Comparison of ENCODE assay signal across 22 cellular contexts in the genomic region with DNA sequence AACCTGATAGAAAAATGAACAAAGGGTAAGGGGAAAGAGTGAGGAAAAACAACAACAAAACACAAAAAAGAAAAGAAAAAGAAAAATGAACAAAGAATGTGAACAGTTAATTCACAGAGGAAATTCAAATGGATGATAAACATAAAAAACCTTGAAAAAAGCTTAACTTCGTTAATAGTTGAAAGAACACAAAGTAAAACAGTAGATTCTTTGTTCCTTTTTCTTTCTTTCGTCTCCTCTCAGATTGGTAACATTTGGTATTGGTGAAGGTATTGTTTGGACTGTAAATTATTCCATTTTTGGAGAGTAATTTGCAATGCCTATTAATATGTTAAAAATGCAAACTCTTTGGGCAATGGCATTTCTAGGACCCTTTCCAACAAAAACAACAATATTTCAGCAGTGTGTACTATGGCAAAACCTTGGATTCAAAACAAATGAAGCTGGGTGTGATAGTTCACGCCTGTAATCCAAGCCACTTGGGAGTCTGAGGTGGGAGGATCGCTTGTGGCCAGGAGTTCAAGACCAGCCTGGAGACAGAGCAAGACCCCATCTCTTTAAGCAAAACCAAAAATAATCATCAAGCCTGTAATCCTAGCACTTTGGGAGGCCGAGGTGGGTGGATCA. TPM values are rescaled to one million over a fixed set of nuclear protein-coding genes. Genes with fewer than 3 reads are reported as not detected.
DNase-seq lines count a peak whose midpoint lies in the region; ATAC-seq and TF ChIP-seq lines count a peak whose summit lies in the region.
"Had no signal": no experiment of that assay in that cellular context is flagged by ENCODE, and none has a peak within 500 bp of the region (broad histone marks: within the 10 kb centered on the region; RNA-seq: fewer than 3 reads in every experiment).

No MANE protein-coding gene starts in this region.

- DNase-seq in GM23338 (ENCODE audit: low spot score) (no peak), astrocyte of the spinal cord (ENCODE audit: low read depth, low spot score) (peak; percentile 59), fibroblast of the conjunctiva (ENCODE audit: low read depth) (peak; percentile 76), tibial nerve (ENCODE audit: low spot score in 2 of 2) (no peak), NAMALWA (ENCODE audit: low spot score) (no peak)
- DNase-seq in activated CD4-positive, alpha-beta T cell treated with anti-CD3 and anti-CD28 coated beads, Interleukin-2, amount 10 ng/mL, durations not matched to agents 7 days and 5 days, result no peak
- DNase-seq: activated CD4-positive, alpha-beta memory T cell treated with anti-CD3 and anti-CD28 coated beads for 36 hours; activated naive CD8-positive, alpha-beta T cell treated with anti-CD3 and anti-CD28 coated beads for 36 hours; DMS53; endodermal cell; glutamatergic neuron; Kasumi-1; naive thymus-derived CD4-positive, alpha-beta T cell; NCI-H187; NCI-H510A treated with DMSO at 0.1 percent for 48 hours; T-cell; tibial artery had no signal

- H3K36me3 Mint-ChIP-seq in GM23338 (ENCODE audit: low read depth), result no peaks in the 10 kb centered on the region
- no peaks in the 10 kb centered on the region for H3K36me3 Mint-ChIP-seq in activated CD4-positive, alpha-beta T cell treated with anti-CD3 and anti-CD28 coated beads, Interleukin-2, amount 10 ng/mL, durations not matched to agents 7 days and 5 days (ENCODE audit: low read depth)
- H3K36me3 Mint-ChIP-seq: activated CD4-positive, alpha-beta memory T cell treated with anti-CD3 and anti-CD28 coated beads for 36 hours; activated naive CD8-positive, alpha-beta T cell treated with anti-CD3 and anti-CD28 coated beads for 36 hours; naive thymus-derived CD4-positive, alpha-beta T cell; T-cell had no signal

- no peaks in the 10 kb centered on the region for H3K9me2 ChIP-seq in GM23338 (ENCODE audit: insufficient read depth)

- ATAC-seq in GM23338 (no peak), HG03175 (IDR thresholded peaks at IDR 0.05; ENCODE audit: unreplicated experiment) (no peak)
- ATAC-seq: naive thymus-derived CD4-positive, alpha-beta T cell; T-cell had no signal

- no peak for TF ChIP-seq CTCF in GM23338 (conservative IDR thresholded peaks at IDR 0.05; ENCODE audit: low read depth in 2 of 2)
- TF ChIP-seq CTCF in astrocyte of the spinal cord (IDR thresholded peaks at IDR 0.05; ENCODE audit: low read depth, low read length), result no peak
- TF ChIP-seq CTCF in tibial nerve (IDR thresholded peaks at IDR 0.05), result no peak

- H3K4me3 ChIP-seq in GM23338 (no peak overlapping the region), astrocyte of the spinal cord (ENCODE audit: low read depth, low read length) (no peak overlapping the region), skeletal muscle satellite cell (ENCODE audit: low read length) (no peak overlapping the region), tibial nerve (no peak overlapping the region)
- H3K4me3 ChIP-seq: BLaER1 treated with 17β-estradiol and CSF1 and Interleukin-3, amounts not matched to agents 10 nM and 100 nM; lung; tibial artery had no signal

- H3K4me2 ChIP-seq in GM23338 (no peak overlapping the region), skeletal muscle satellite cell (ENCODE audit: low read length) (peak overlapping the region; percentile 9)
- H3K4me2 ChIP-seq: BLaER1 treated with 17β-estradiol and CSF1 and Interleukin-3, amounts not matched to agents 10 nM and 100 nM had no signal

- H3K27me3 ChIP-seq in GM23338 (ENCODE audit: insufficient read depth), result no peaks in the 10 kb centered on the region
- no peaks in the 10 kb centered on the region for H3K27me3 ChIP-seq in skeletal muscle satellite cell (ENCODE audit: control insufficient read depth, insufficient read depth, low read length)
- H3K27me3 ChIP-seq in tibial nerve, result no peaks in the 10 kb centered on the region
- H3K27me3 ChIP-seq: tibial artery had no signal

- TF ChIP-seq POLR2A in tibial nerve (IDR thresholded peaks at IDR 0.05), result no peak

- no peak overlapping the region for H3K9ac ChIP-seq in skeletal muscle satellite cell (ENCODE audit: low read depth, low read length)
- H3K9ac ChIP-seq: BLaER1 treated with 17β-estradiol and CSF1 and Interleukin-3, amounts not matched to agents 10 nM and 100 nM had no signal

- H3K4me1 ChIP-seq in GM23338 (ENCODE audit: insufficient read depth), result peaks cover 10% of the 10 kb centered on the region; the same call in 1 of the 2 replicates
- peaks cover 24% of the 10 kb centered on the region for H3K4me1 ChIP-seq in skeletal muscle satellite cell (ENCODE audit: control insufficient read depth, insufficient read depth, low read length)
- peaks cover 0 to 31% (median 15%) of the 10 kb centered on the region in 4 donors for H3K4me1 ChIP-seq in tibial nerve

- H3K9me3 Mint-ChIP-seq in GM23338, result no peaks in the 10 kb centered on the region
- H3K9me3 Mint-ChIP-seq in activated CD4-positive, alpha-beta T cell treated with anti-CD3 and anti-CD28 coated beads, Interleukin-2, amount 10 ng/mL, durations not matched to agents 7 days and 5 days, result no peaks in the 10 kb centered on the region
- H3K9me3 Mint-ChIP-seq: activated CD4-positive, alpha-beta memory T cell treated with anti-CD3 and anti-CD28 coated beads for 36 hours; activated naive CD8-positive, alpha-beta T cell treated with anti-CD3 and anti-CD28 coated beads for 36 hours; endodermal cell; naive thymus-derived CD4-positive, alpha-beta T cell; T-cell had no signal

- H3K9me3 ChIP-seq in skeletal muscle satellite cell (replicated peaks; ENCODE audit: low read length), result no peaks in the 10 kb centered on the region
- no peaks in the 10 kb centered on the region for H3K9me3 ChIP-seq in tibial nerve
- H3K9me3 ChIP-seq: BLaER1 treated with 17β-estradiol and CSF1 and Interleukin-3, amounts not matched to agents 10 nM and 100 nM; tibial artery had no signal

- in situ Hi-C loops in astrocyte of the spinal cord (cut with HindIII; ENCODE audit: low sequenced_read_pairs), result no loop called here

- peaks cover 14% of the 10 kb centered on the region for H3K27me3 Mint-ChIP-seq in GM23338 (ENCODE audit: insufficient read depth, low read depth, poor library complexity)
- H3K27me3 Mint-ChIP-seq in activated CD4-positive, alpha-beta T cell treated with anti-CD3 and anti-CD28 coated beads, Interleukin-2, amount 10 ng/mL, durations not matched to agents 7 days and 5 days, result peaks cover 39% of the 10 kb centered on the region

- TF ChIP-seq EP300 in tibial nerve (IDR thresholded peaks at IDR 0.05), result no peak

- CTCF ChIA-PET in activated CD4-positive, alpha-beta T cell treated with anti-CD3 and anti-CD28 coated beads, Interleukin-2, amount 10 ng/mL, durations not matched to agents 7 days and 5 days (lab: Charles Lee), result interaction anchor here (0.6 kb wide), 1 partner anchor 1605 kb away, joined by 3 read pairs; no protein-coding TSS in a partner anchor

- peaks cover 12% of the 10 kb centered on the region; the same call in 2 of the 3 replicates for H3K4me1 Mint-ChIP-seq in GM23338
- peaks cover 9% of the 10 kb centered on the region for H3K4me1 Mint-ChIP-seq in activated CD4-positive, alpha-beta T cell treated with anti-CD3 and anti-CD28 coated beads, Interleukin-2, amount 10 ng/mL, durations not matched to agents 7 days and 5 days

- H3K36me3 ChIP-seq in GM23338 (ENCODE audit: insufficient read depth) (no peaks in the 10 kb centered on the region), skeletal muscle satellite cell (ENCODE audit: insufficient read depth, low read length) (no peaks in the 10 kb centered on the region), tibial nerve (no peaks in the 10 kb centered on the region)
- H3K36me3 ChIP-seq: BLaER1 treated with 17β-estradiol and CSF1 and Interleukin-3, amounts not matched to agents 10 nM and 100 nM; tibial artery had no signal

- peak overlapping the region; percentile 26; the same call in 1 of the 2 replicates for H3K27ac ChIP-seq in GM23338 (ENCODE audit: low read depth)
- no peak overlapping the region for H3K27ac ChIP-seq in tibial nerve
- H3K27ac ChIP-seq: BLaER1 treated with 17β-estradiol and CSF1 and Interleukin-3, amounts not matched to agents 10 nM and 100 nM; tibial artery; VCaP had no signal

- H3K79me2 ChIP-seq in GM23338 (replicated peaks; ENCODE audit: insufficient read depth), result no peaks in the 10 kb centered on the region

- H2AFZ ChIP-seq in GM23338, result no peak overlapping the region

- no peaks in the 10 kb centered on the region for H3F3A ChIP-seq in GM23338 (replicated peaks; ENCODE audit: low read depth)

- H3K27ac Mint-ChIP-seq in GM23338, result no peak overlapping the region
- no peak overlapping the region for H3K27ac Mint-ChIP-seq in activated CD4-positive, alpha-beta T cell treated with anti-CD3 and anti-CD28 coated beads, Interleukin-2, amount 10 ng/mL, durations not matched to agents 7 days and 5 days
- H3K27ac Mint-ChIP-seq: activated CD4-positive, alpha-beta memory T cell treated with anti-CD3 and anti-CD28 coated beads for 36 hours; activated naive CD8-positive, alpha-beta T cell treated with anti-CD3 and anti-CD28 coated beads for 36 hours; endodermal cell; naive thymus-derived CD4-positive, alpha-beta T cell; T-cell had no signal

- 28 to 47% methylated on average over 5 of the region's 5 CpGs for WGBS in tibial nerve, 2 donors

- H4K20me1 ChIP-seq in GM23338 (replicated peaks; ENCODE audit: insufficient read depth), result no peaks in the 10 kb centered on the region

- no peak overlapping the region for H3K4me3 Mint-ChIP-seq in GM23338
- no peak overlapping the region for H3K4me3 Mint-ChIP-seq in activated CD4-positive, alpha-beta T cell treated with anti-CD3 and anti-CD28 coated beads, Interleukin-2, amount 10 ng/mL, durations not matched to agents 7 days and 5 days
- H3K4me3 Mint-ChIP-seq: activated CD4-positive, alpha-beta memory T cell treated with anti-CD3 and anti-CD28 coated beads for 36 hours; activated naive CD8-positive, alpha-beta T cell treated with anti-CD3 and anti-CD28 coated beads for 36 hours; endodermal cell; naive thymus-derived CD4-positive, alpha-beta T cell; T-cell had no signal

- POLR2A ChIA-PET in activated CD4-positive, alpha-beta T cell treated with anti-CD3 and anti-CD28 coated beads, Interleukin-2, amount 10 ng/mL, durations not matched to agents 7 days and 5 days (lab: Charles Lee), result no interaction called here

RNA-seq across cellular contexts. Expression of a gene that starts 3.3 kb away (rescaled TPM):
- total RNA-seq in GM23338 (2014; rRNA removed; shearing (Covaris generic)), result 7.2 and 9.2 TPM in 2 replicates
- 1.9 and 2.4 TPM in 2 replicates for polyA plus RNA-seq in GM23338 (2016; fragmentation: Nextera tagmentation; extraction: Ambion mirVana)
- total RNA-seq in skeletal muscle satellite cell (2012; rRNA removed), result 15.5 and 21.6 TPM in 2 replicates
- total RNA-seq in activated CD4-positive, alpha-beta T cell treated with anti-CD3 and anti-CD28 coated beads, Interleukin-2, amount 10 ng/mL, durations not matched to agents 7 days and 5 days, result under 1 TPM; 0.25 to 0.48 TPM
- total RNA-seq in tibial nerve, result 10 to 100 TPM; 23.2 to 35.1 (median 26.0) TPM

RNA-seq across cellular contexts. Expression of a gene that starts 8.3 kb away (rescaled TPM):
- 13.9 and 18.0 TPM in 2 replicates for total RNA-seq in GM23338 (2014; rRNA removed; shearing (Covaris generic))
- 23.5 and 23.8 TPM in 2 replicates for polyA plus RNA-seq in GM23338 (2016; fragmentation: Nextera tagmentation; extraction: Ambion mirVana)
- 23.1 and 30.8 TPM in 2 replicates for total RNA-seq in skeletal muscle satellite cell (2012; rRNA removed)
- total RNA-seq in activated CD4-positive, alpha-beta T cell treated with anti-CD3 and anti-CD28 coated beads, Interleukin-2, amount 10 ng/mL, durations not matched to agents 7 days and 5 days, result 10 to 100 TPM; 36.0 to 44.2 TPM
- total RNA-seq in tibial nerve, result 10 to 100 TPM; 23.9 to 53.4 (median 39.4) TPM

RNA-seq across cellular contexts. Expression of a gene that starts 28.2 kb away (rescaled TPM):
- total RNA-seq in GM23338 (2014; rRNA removed; shearing (Covaris generic)), result 8.5 and 10.6 TPM in 2 replicates
- polyA plus RNA-seq in GM23338 (2016; fragmentation: Nextera tagmentation; extraction: Ambion mirVana), result 18.6 and 19.6 TPM in 2 replicates
- total RNA-seq in skeletal muscle satellite cell (2012; rRNA removed), result 1.7 and 2.0 TPM in 2 replicates
- total RNA-seq in activated CD4-positive, alpha-beta T cell treated with anti-CD3 and anti-CD28 coated beads, Interleukin-2, amount 10 ng/mL, durations not matched to agents 7 days and 5 days, result 1 to 10 TPM; 5.6 to 6.1 TPM
- 1 to 10 TPM; 4.3 to 9.4 (median 6.6) TPM for total RNA-seq in tibial nerve

Comparison
In these comparisons a context has a peak if more than half of its experiments do, and no peak if none do; other contexts are left out.
1. DNase-seq: peak in astrocyte of the spinal cord (single experiment) and fibroblast of the conjunctiva (single experiment); none in GM23338 (single experiment), activated CD4-positive, alpha-beta T cell treated with anti-CD3 and anti-CD28 coated beads, Interleukin-2, amount 10 ng/mL, durations not matched to agents 7 days and 5 days (single experiment), tibial nerve (0 of 2) and NAMALWA (single experiment).